ENCODE assay signal across 22 cellular contexts in the genomic region with DNA sequence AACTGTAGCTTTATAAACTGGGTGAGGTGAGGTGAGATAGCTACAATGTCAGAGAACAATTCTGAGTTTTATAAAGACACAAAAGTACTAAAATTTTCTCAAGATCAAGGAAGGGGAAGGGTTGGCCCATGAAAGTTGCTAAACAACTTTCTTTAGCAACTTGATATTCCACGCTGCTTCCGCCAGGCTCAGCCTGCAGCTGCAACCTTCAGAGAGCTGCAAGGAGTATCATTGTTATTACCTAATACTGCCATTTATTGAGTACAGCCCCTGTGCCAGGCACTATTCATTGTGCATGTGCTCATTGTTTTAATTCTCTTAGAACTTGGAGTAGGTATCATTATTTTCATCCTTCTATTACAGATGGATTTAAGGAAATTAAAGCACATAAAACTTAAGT. TPM values are rescaled to one million over a fixed set of nuclear protein-coding genes. Genes with fewer than 3 reads are reported as not detected.
DNase-seq lines count a peak whose midpoint lies in the region; ATAC-seq, FAIRE-seq and TF ChIP-seq lines count a peak whose summit lies in the region.
"Had no signal": no experiment of that assay in that cellular context is flagged by ENCODE, and none has a peak within 500 bp of the region (broad histone marks: within the 10 kb centered on the region; RNA-seq: fewer than 3 reads in every experiment).

No MANE protein-coding gene starts in this region.

- no peaks in the 10 kb centered on the region for H3K9me2 ChIP-seq in GM23248 (ENCODE audit: insufficient read depth)

- H2AFZ ChIP-seq in GM23248, result no peak overlapping the region

- no peaks in the 10 kb centered on the region for H3K9me3 ChIP-seq in neutrophil
- no peaks in the 10 kb centered on the region for H3K9me3 ChIP-seq in GM23248 (ENCODE audit: low read depth)
- H3K9me3 ChIP-seq: BLaER1 treated with 17β-estradiol and CSF1 and Interleukin-3, amounts not matched to agents 10 nM and 100 nM; gastroesophageal sphincter; Peyer's patch had no signal

- H3K79me2 ChIP-seq in GM23248 (ENCODE audit: insufficient read depth), result no peaks in the 10 kb centered on the region

- TF ChIP-seq CTCF in C4-2B (conservative IDR thresholded peaks at IDR 0.05) (no peak), bronchial epithelial cell (IDR thresholded peaks at IDR 0.05; ENCODE audit: insufficient read depth, low read length, severe bottlenecking) (no peak), neutrophil (IDR thresholded peaks at IDR 0.05) (no peak)

- H3F3A ChIP-seq in GM23248 (ENCODE audit: insufficient read depth), result 0 out of 2 replicates have a peak, but pooled peaks cover 8% of the 10 kb centered on the region

- FAIRE-seq in bronchial epithelial cell (lab: Jason Lieb, UNC), result no peak
- FAIRE-seq: astrocyte had no signal

- in situ Hi-C loops in GM23248 (cut with MboI), result no loop called here

- H3K4me3 ChIP-seq in bronchial epithelial cell (ENCODE audit: low read depth, low read length) (no peak overlapping the region), neutrophil (ENCODE audit: low read depth in 1 of 2, low read length in 1 of 2) (no peak overlapping the region), GM23248 (no peak overlapping the region)
- H3K4me3 ChIP-seq: BLaER1 treated with 17β-estradiol and CSF1 and Interleukin-3, amounts not matched to agents 10 nM and 100 nM; gastroesophageal sphincter; Peyer's patch had no signal

- no peak overlapping the region for H3K9ac ChIP-seq in GM23248
- H3K9ac ChIP-seq: BLaER1 treated with 17β-estradiol and CSF1 and Interleukin-3, amounts not matched to agents 10 nM and 100 nM had no signal

- H3K4me1 ChIP-seq in neutrophil (ENCODE audit: control insufficient read depth in 1 of 2, insufficient read depth in 1 of 2, low read depth in 1 of 2, low read length in 1 of 2) (peaks cover 46 to 49% of the 10 kb centered on the region in 2 experiments), GM23248 (ENCODE audit: insufficient read depth) (peaks cover 18% of the 10 kb centered on the region)

- H3K27me3 ChIP-seq in bronchial epithelial cell (ENCODE audit: control insufficient read depth, insufficient read depth, low read length), result no peaks in the 10 kb centered on the region
- H3K27me3 ChIP-seq in neutrophil, result no peaks in the 10 kb centered on the region
- no peaks in the 10 kb centered on the region for H3K27me3 ChIP-seq in GM23248 (replicated peaks; ENCODE audit: insufficient read depth)
- H3K27me3 ChIP-seq: BLaER1 treated with 17β-estradiol and CSF1 and Interleukin-3, amounts not matched to agents 10 nM and 100 nM; gastroesophageal sphincter; Peyer's patch had no signal

- H3K27ac ChIP-seq in C4-2B (peak overlapping the region; percentile 20), neutrophil (peak overlapping the region; percentile 80), GM23248 (no peak overlapping the region)
- H3K27ac ChIP-seq: BLaER1 treated with 17β-estradiol and CSF1 and Interleukin-3, amounts not matched to agents 10 nM and 100 nM; gastroesophageal sphincter had no signal

- WGBS in GM23248 (ENCODE audit: low coverage in 1 of 2, low lambda C conversion rate in 2 of 2, missing lambda C conversion rate in 2 of 2), 2 experiments, result 95 to 98% methylated on average over 2 of the region's 2 CpGs

- H4K20me1 ChIP-seq in GM23248 (ENCODE audit: insufficient read depth), result no peaks in the 10 kb centered on the region
- H4K20me1 ChIP-seq: BLaER1 treated with 17β-estradiol and CSF1 and Interleukin-3, amounts not matched to agents 10 nM and 100 nM had no signal

- H3K4me2 ChIP-seq in GM23248 (ENCODE audit: unreplicated experiment), result no peak overlapping the region

- ATAC-seq in HG03280 (IDR thresholded peaks at IDR 0.05; ENCODE audit: unreplicated experiment), result no peak
- no peak for ATAC-seq in HG03045 (IDR thresholded peaks at IDR 0.05; ENCODE audit: unreplicated experiment)
- ATAC-seq: gastroesophageal sphincter, WTC11 had no signal

- DNase-seq in MV-4-11 (lab: John Stamatoyannopoulos, UW), result peak; percentile 30
- DNase-seq in bronchial epithelial cell (ENCODE audit: low read depth), result peak; percentile 20
- DNase-seq in hypothalamus (lab: John Stamatoyannopoulos, UW), result no peak
- DNase-seq in GM23248, result no peak
- DNase-seq: ACHN; activated CD8-positive, alpha-beta memory T cell treated with anti-CD3 and anti-CD28 coated beads, Interleukin-2, amount 50 U/mL, for 4 hours; activated naive CD8-positive, alpha-beta T cell treated with anti-CD3 and anti-CD28 coated beads for 36 hours; effector CD8-positive, alpha-beta T cell; H7; IMR-90; NCI-H1436 treated with DMSO at 0.1 percent for 48 hours; NCI-H82; occipital lobe had no signal

- no peaks in the 10 kb centered on the region for H3K36me3 ChIP-seq in bronchial epithelial cell (ENCODE audit: control insufficient read depth, insufficient read depth, low read length)
- no peaks in the 10 kb centered on the region for H3K36me3 ChIP-seq in neutrophil
- no peaks in the 10 kb centered on the region for H3K36me3 ChIP-seq in GM23248 (ENCODE audit: low read depth)
- H3K36me3 ChIP-seq: BLaER1 treated with 17β-estradiol and CSF1 and Interleukin-3, amounts not matched to agents 10 nM and 100 nM; gastroesophageal sphincter; Peyer's patch had no signal

RNA-seq across cellular contexts. Expression of gene SUCO, which starts 34.1 kb away (rescaled TPM):
- 11.3 and 12.4 TPM in 2 replicates for total RNA-seq in bronchial epithelial cell
- 21.1 and 24.3 TPM in 2 replicates for total RNA-seq in GM23248 (2014; rRNA removed; shearing (Covaris generic))
- polyA plus RNA-seq in GM23248 (2016; fragmentation: Nextera tagmentation; extraction: Ambion mirVana), result 12.4 and 12.9 TPM in 2 replicates

RNA-seq across cellular contexts. Expression of gene PIGC, which starts 55.0 kb away (rescaled TPM):
- total RNA-seq in bronchial epithelial cell, result 16.8 and 16.9 TPM in 2 replicates
- 18.3 and 27.8 TPM in 2 replicates for total RNA-seq in GM23248 (2014; rRNA removed; shearing (Covaris generic))
- polyA plus RNA-seq in GM23248 (2016; fragmentation: Nextera tagmentation; extraction: Ambion mirVana), result 29.3 and 32.7 TPM in 2 replicates

Comparison
In these comparisons a context has a peak if more than half of its experiments do, and no peak if none do; other contexts are left out.
1. DNase-seq: peak in MV-4-11 (single experiment) and bronchial epithelial cell (single experiment); none in hypothalamus (0 of 51) and GM23248 (single experiment).